ENCODE assay signal across 16 cellular contexts in genomic region chr4:67521506-67521905, GRCh38. TPM values are rescaled to one million over a fixed set of nuclear protein-coding genes. Genes with fewer than 3 reads are reported as not detected.
DNase-seq lines count a peak whose midpoint lies in the region; ATAC-seq and TF ChIP-seq lines count a peak whose summit lies in the region.
"Had no signal": no experiment of that assay in that cellular context is flagged by ENCODE, and none has a peak within 500 bp of the region (broad histone marks: within the 10 kb centered on the region; RNA-seq: fewer than 3 reads in every experiment).

No MANE protein-coding gene starts in this region.

- ATAC-seq in GM18873 (IDR thresholded peaks at IDR 0.05; ENCODE audit: low FRiP score, unreplicated experiment) (peak; percentile 93), GM21447 (IDR thresholded peaks at IDR 0.05; ENCODE audit: unreplicated experiment) (peak; percentile 77), HG03159 (IDR thresholded peaks at IDR 0.05; ENCODE audit: unreplicated experiment) (peak; percentile 55)
- ATAC-seq: heart right ventricle; left lung; naive thymus-derived CD8-positive, alpha-beta T cell had no signal

- no peak overlapping the region for H3K4me3 Mint-ChIP-seq in activated naive CD8-positive, alpha-beta T cell
- H3K4me3 Mint-ChIP-seq: CD4-positive, alpha-beta T cell; central memory CD8-positive, alpha-beta T cell had no signal

- H3K36me3 ChIP-seq in spleen, result peaks cover 0 to 62% (median 13%) of the 10 kb centered on the region in 6 donors

- TF ChIP-seq POLR2A in spleen (IDR thresholded peaks at IDR 0.05), result no peak

- intact Hi-C loops in spleen (cut with DNase I; ENCODE audit: low total_unique reads), result no loop called here

- no peaks in the 10 kb centered on the region for H3K9me3 Mint-ChIP-seq in activated naive CD8-positive, alpha-beta T cell (ENCODE audit: low read depth)
- H3K9me3 Mint-ChIP-seq: central memory CD8-positive, alpha-beta T cell; naive thymus-derived CD8-positive, alpha-beta T cell had no signal

- no peak for DNase-seq in RPMI8226
- DNase-seq in spleen, result no peak
- no peak for DNase-seq in NCI-H187 (lab: John Stamatoyannopoulos, UW)
- DNase-seq: CD4-positive, alpha-beta T cell; GF-D8; heart right ventricle; left lung; naive thymus-derived CD8-positive, alpha-beta T cell; NCI-H1417; NCI-H526 had no signal

- H3K9me3 ChIP-seq in spleen, result no peaks in the 10 kb centered on the region
- H3K9me3 ChIP-seq: heart right ventricle, left lung had no signal

- no peaks in the 10 kb centered on the region for H3K27me3 Mint-ChIP-seq in activated naive CD8-positive, alpha-beta T cell
- H3K27me3 Mint-ChIP-seq: CD4-positive, alpha-beta T cell; central memory CD8-positive, alpha-beta T cell; naive thymus-derived CD8-positive, alpha-beta T cell had no signal

- WGBS in spleen, 5 donors, result 85 to 98% (median 91%) methylated on average over 1 of the region's 1 CpG

- H3K4me3 ChIP-seq in spleen, result no peak overlapping the region
- H3K4me3 ChIP-seq: heart right ventricle, left lung had no signal

- no peak overlapping the region for H3K27ac ChIP-seq in spleen
- H3K27ac ChIP-seq: epithelial cell of prostate, heart right ventricle, left lung had no signal

- H3K4me1 ChIP-seq in spleen, result peaks cover 0 to 27% (median 8%) of the 10 kb centered on the region in 6 donors
- H3K4me1 ChIP-seq: left lung had no signal

- no peak for TF ChIP-seq CTCF in spleen (IDR thresholded peaks at IDR 0.05 in 8 of 11, conservative IDR thresholded peaks at IDR 0.05 in 3 of 11)

- H3K27ac Mint-ChIP-seq in activated naive CD8-positive, alpha-beta T cell, result peak overlapping the region; percentile 41

- peaks cover 33% of the 10 kb centered on the region for H3K36me3 Mint-ChIP-seq in activated naive CD8-positive, alpha-beta T cell

- peaks cover 57% of the 10 kb centered on the region for H3K4me1 Mint-ChIP-seq in activated naive CD8-positive, alpha-beta T cell (ENCODE audit: low read depth)

- no peaks in the 10 kb centered on the region for H3K27me3 ChIP-seq in spleen (replicated peaks in 1 of 7)
- H3K27me3 ChIP-seq: heart right ventricle, left lung had no signal

RNA-seq across cellular contexts. Expression of gene CENPC, which starts 23.8 kb away (rescaled TPM):
- 10 to 100 TPM; 32.5 to 60.2 (median 43.3) TPM for total RNA-seq in spleen
- 1 to 10 TPM; 5.4 to 7.1 (median 6.4) TPM for polyA plus RNA-seq in spleen

RNA-seq across cellular contexts. Expression of gene STAP1, which starts 37.0 kb away (rescaled TPM):
- 10 to 100 TPM; 22.3 to 40.1 (median 24.2) TPM for total RNA-seq in spleen
- polyA plus RNA-seq in spleen, result 10 to 100 TPM; 37.8 to 74.1 (median 60.3) TPM
- polyA plus RNA-seq: heart right ventricle had no signal
